In genomic region chr16:89934611-89935553, GRCh38 we compare ENCODE assay signal across 33 cellular contexts.
"Had no signal": no experiment of that assay in that cellular context is flagged by ENCODE, and none has a peak within 500 bp of the region (broad histone marks: within the 10 kb centered on the region; RNA-seq: fewer than 3 reads in every experiment).

No MANE protein-coding gene starts in this region.

- H3K9ac ChIP-seq: KMS-11 had no signal

- H3K9me3 ChIP-seq: adrenal gland, SJSA1 had no signal

- H3K27ac ChIP-seq: adrenal gland, KMS-11, SJSA1, VCaP had no signal

- H3K4me1 ChIP-seq: adrenal gland, SJSA1 had no signal

- DNase-seq: activated B cell treated with CpG ODN at 0.5 μM for 24 hours; activated CD4-positive, alpha-beta memory T cell treated with anti-CD3 and anti-CD28 coated beads for 36 hours; activated CD4-positive, alpha-beta T cell treated with anti-CD3 and anti-CD28 coated beads for 4 hours; activated CD4-positive, alpha-beta T cell treated with anti-CD3 and anti-CD28 coated beads, Interleukin-2, amount 50 U/mL, for 1 hour; activated CD4-positive, CD25-positive, alpha-beta regulatory T cell treated with anti-CD3 and anti-CD28 coated beads, Interleukin-2, amount 50 U/mL, for 72 hours; activated CD8-positive, alpha-beta memory T cell treated with anti-CD3 and anti-CD28 coated beads, Interleukin-2, amount 50 U/mL, for 4 hours; activated gamma-delta T cell treated with Interleukin-2 at 50 U/mL for 16 hours; activated naive CD4-positive, alpha-beta T cell treated with anti-CD3 and anti-CD28 coated beads for 36 hours; activated T-cell treated with anti-CD3 and anti-CD28 coated beads for 4 hours; activated T-cell treated with anti-CD3 and anti-CD28 coated beads, Interleukin-2, amount 50 U/mL, for 4 hours; adrenal gland; central memory CD4-positive, alpha-beta T cell; MM.1S; MV-4-11; NCI-H1092; NCI-H1417; NCI-H146; NCI-H187 treated with DMSO at 0.1 percent for 48 hours; NCI-H2081; NCI-H226; NCI-H446 treated with DMSO at 0.1 percent for 48 hours; NCI-H524; NCI-H69; SHP77 treated with DMSO at 0.1 percent for 48 hours; T-cell; T-helper 17 cell had no signal

- H3K27me3 ChIP-seq: adrenal gland had no signal

- FAIRE-seq: bronchial epithelial cell had no signal

- H3K4me2 ChIP-seq: KMS-11 had no signal

- ATAC-seq: activated naive CD4-positive, alpha-beta T cell treated with anti-CD3 and anti-CD28 coated beads, Interleukin-2, amount 50 U/mL, for 72 hours; activated T-cell treated with anti-CD3 and anti-CD28 coated beads, Interleukin-2, amount 50 U/mL, for 4 hours; Panc1; SK-N-SH treated with all-trans-retinoic acid at 6 μM for 48 hours; T-cell; T-helper 17 cell had no signal

- H3K4me3 ChIP-seq: adrenal gland, SJSA1 had no signal
